Comparison of ENCODE assay signal across 13 cellular contexts in the genomic region with DNA sequence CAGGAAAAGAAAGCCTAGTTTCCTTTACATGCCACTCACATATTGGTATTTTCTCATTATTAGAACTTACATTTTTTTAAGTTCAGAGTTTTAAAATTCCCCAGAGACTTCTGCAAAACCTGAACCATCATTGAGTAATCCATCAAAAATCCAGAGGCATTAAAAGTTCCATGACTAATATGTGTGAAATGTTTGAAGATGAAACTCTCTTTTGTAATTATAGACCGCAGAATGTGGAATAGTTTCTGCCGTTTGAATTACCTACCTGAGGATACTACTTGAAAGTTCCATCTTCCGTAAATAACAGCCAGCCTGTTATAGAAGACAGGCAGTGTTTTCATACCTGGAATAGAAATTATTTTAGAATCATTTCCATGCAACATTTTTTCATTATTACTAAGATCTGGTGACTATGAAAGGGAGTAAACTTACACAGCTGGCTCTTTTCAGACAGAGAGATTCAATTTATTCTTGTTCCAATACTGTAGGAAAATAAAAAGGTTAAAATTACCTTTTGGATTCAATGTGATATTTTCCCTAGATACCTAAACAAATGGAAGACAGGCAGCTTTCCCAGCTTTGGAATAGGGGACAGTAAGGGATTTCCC.
A peak's percentile ranks its signal among the peaks of the same experiment; 100 is the strongest.
DNase-seq lines count a peak whose midpoint lies in the region; ATAC-seq, FAIRE-seq and TF ChIP-seq lines count a peak whose summit lies in the region.
"Had no signal": no experiment of that assay in that cellular context is flagged by ENCODE, and none has a peak within 500 bp of the region (broad histone marks: within the 10 kb centered on the region; RNA-seq: fewer than 3 reads in every experiment).

No MANE protein-coding gene starts in this region.

- POLR2A ChIA-PET in SK-N-SH (lab: Yijun Ruan, JAX) (no interaction called here), HepG2 (lab: Yijun Ruan, JAX) (no interaction called here)

- no peak for FAIRE-seq in HepG2 (lab: Jason Lieb, UNC)
- FAIRE-seq: K562 had no signal

- WGBS in GM23248 (ENCODE audit: low coverage in 1 of 2, low lambda C conversion rate in 2 of 2, missing lambda C conversion rate in 2 of 2), 2 experiments: 0 to 1% methylated on average over 3 of the region's 3 CpGs
- 12% methylated on average over 3 of the region's 3 CpGs for WGBS in SK-N-SH (ENCODE audit: low lambda C conversion rate)
- 6% methylated on average over 3 of the region's 3 CpGs for WGBS in HepG2 (ENCODE audit: low lambda C conversion rate)

- intact Hi-C loops in HepG2 (cut with micrococcal nuclease; ENCODE audit: unreplicated experiment): no loop called here

- DNase-seq in GM23248 (peak; percentile 91), SK-N-SH (no peak), fibroblast of lung (ENCODE audit: low read depth in 2 of 2) (peak; percentile 58 to 88), skeletal muscle cell (ENCODE audit: low read depth) (peak; percentile 79), NCI-H1092 (lab: John Stamatoyannopoulos, UW) (no peak), iPS-NIHi11 (ENCODE audit: low spot score) (no peak), activated gamma-delta T cell (lab: John Stamatoyannopoulos, UW) (no peak), HepG2 (ENCODE audit: low spot score) (no peak)
- DNase-seq: activated T-cell treated with anti-CD3 and anti-CD28 coated beads, Interleukin-2, amount 50 U/mL, for 48 hours; DMS 273 treated with DMSO at 0.1 percent for 48 hours; right lobe of liver; WERI-Rb-1 had no signal

- no peaks in the 10 kb centered on the region for H4K20me1 ChIP-seq in GM23248 (ENCODE audit: insufficient read depth)
- H4K20me1 ChIP-seq in SK-N-SH (ENCODE audit: insufficient read depth): no peaks in the 10 kb centered on the region
- no peaks in the 10 kb centered on the region for H4K20me1 ChIP-seq in fibroblast of lung (ENCODE audit: control insufficient read depth, extremely low read depth, insufficient read depth, low read length)
- H4K20me1 ChIP-seq in HepG2 (ENCODE audit: insufficient read depth, low read length): no peaks in the 10 kb centered on the region

- TF ChIP-seq RAD21 in SK-N-SH (IDR thresholded peaks at IDR 0.05; ENCODE audit: low read length) (no peak), HepG2 (CRISPR knock-in tag; IDR thresholded peaks at IDR 0.05) (no peak)

- no TSS peak for BruUV-seq in HepG2 (replicated peaks; lab: Mats Ljungman, UMichigan)

- TF ChIP-seq CTCF in SK-N-SH (IDR thresholded peaks at IDR 0.05) (no peak), fibroblast of lung (conservative IDR thresholded peaks at IDR 0.05 in 1 of 2, IDR thresholded peaks at IDR 0.05 in 1 of 2; ENCODE audit: low read depth in 1 of 2, low read length in 2 of 2) (no peak), HepG2 (CRISPR knock-in tag; IDR thresholded peaks at IDR 0.05) (no peak)

- peak overlapping the region; percentile 69 for H3K4me2 ChIP-seq in GM23248 (ENCODE audit: unreplicated experiment)
- peak overlapping the region; percentile 52 for H3K4me2 ChIP-seq in SK-N-SH
- no peak overlapping the region for H3K4me2 ChIP-seq in fibroblast of lung (ENCODE audit: extremely low read depth, insufficient read depth, low read length)
- H3K4me2 ChIP-seq in HepG2 (ENCODE audit: low read depth, low read length): no peak overlapping the region

- H2AFZ ChIP-seq in GM23248 (no peak overlapping the region), SK-N-SH (ENCODE audit: low read depth) (0 out of 2 replicates have a peak overlapping the region, but pooled peaks have one; percentile 7), fibroblast of lung (ENCODE audit: low read length) (no peak overlapping the region), HepG2 (ENCODE audit: low read length) (no peak overlapping the region)

- H3K4me1 ChIP-seq in GM23248 (ENCODE audit: insufficient read depth) (peaks cover 19% of the 10 kb centered on the region), SK-N-SH (ENCODE audit: control insufficient read depth in 1 of 2, insufficient read depth in 2 of 2, low read depth in 1 of 2, low read length in 1 of 2) (peaks cover 3 to 5% of the 10 kb centered on the region in 2 experiments; a peak in 2 of 4 replicates), fibroblast of lung (ENCODE audit: control insufficient read depth, extremely low read depth, insufficient read depth, low read length) (no peaks in the 10 kb centered on the region), HepG2 (ENCODE audit: insufficient read depth, low read length) (no peaks in the 10 kb centered on the region)
- H3K4me1 ChIP-seq: right lobe of liver had no signal

- peaks cover 15% of the 10 kb centered on the region for H3F3A ChIP-seq in GM23248 (ENCODE audit: insufficient read depth)
- H3F3A ChIP-seq in SK-N-SH (replicated peaks; ENCODE audit: insufficient read depth): peaks cover 15% of the 10 kb centered on the region

- H3K36me3 ChIP-seq in GM23248 (ENCODE audit: low read depth) (no peaks in the 10 kb centered on the region), SK-N-SH (replicated peaks in 1 of 2; ENCODE audit: control insufficient read depth in 1 of 2, insufficient read depth in 2 of 2, low read length in 1 of 2) (no peaks in the 10 kb centered on the region), fibroblast of lung (ENCODE audit: control insufficient read depth, insufficient read depth, low read length) (no peaks in the 10 kb centered on the region), HepG2 (replicated peaks in 1 of 2; ENCODE audit: control insufficient read depth in 1 of 2, insufficient read depth in 2 of 2, low read length in 2 of 2) (no peaks in the 10 kb centered on the region)
- H3K36me3 ChIP-seq: right lobe of liver had no signal

- TF ChIP-seq EP300 in SK-N-SH (IDR thresholded peaks at IDR 0.05; ENCODE audit: borderline replicate concordance in 1 of 2, low read depth in 1 of 2, low read length in 1 of 2): peak in 1 of 2 experiments; percentile 94; a peak in 2 of 4 replicates
- no peak for TF ChIP-seq EP300 in HepG2 (IDR thresholded peaks at IDR 0.05; ENCODE audit: low read depth in 2 of 2, low read length in 2 of 2)
- no peak for TF ChIP-seq EP300 in HepG2 (CRISPR knock-in tag; IDR thresholded peaks at IDR 0.05; ENCODE audit: borderline replicate concordance)

- H3K27ac ChIP-seq in GM23248 (peak overlapping the region; percentile 53), SK-N-SH (ENCODE audit: low read depth in 2 of 2, low read length in 1 of 2) (peak overlapping the region; percentile 58 to 78; a peak in 3 of 4 replicates), fibroblast of lung (ENCODE audit: insufficient read depth, low read length) (no peak overlapping the region), HepG2 (ENCODE audit: extremely low read length, insufficient read depth, low read length) (no peak overlapping the region)
- H3K27ac ChIP-seq: right lobe of liver, WERI-Rb-1 had no signal

- H3K79me2 ChIP-seq in GM23248 (ENCODE audit: insufficient read depth): no peaks in the 10 kb centered on the region
- H3K79me2 ChIP-seq in SK-N-SH (ENCODE audit: insufficient read depth): no peaks in the 10 kb centered on the region
- H3K79me2 ChIP-seq in fibroblast of lung (ENCODE audit: control insufficient read depth, insufficient read depth, low read length): no peaks in the 10 kb centered on the region
- no peaks in the 10 kb centered on the region for H3K79me2 ChIP-seq in HepG2 (ENCODE audit: insufficient read depth, low read length)

- CTCF ChIA-PET in SK-N-SH (lab: Yijun Ruan, JAX): no interaction called here
- CTCF ChIA-PET in HepG2 (lab: Yijun Ruan, JAX; ENCODE audit: low intra/inter-chr PET ratio, low total read pairs): no interaction called here

- H3K27me3 ChIP-seq in GM23248 (replicated peaks; ENCODE audit: insufficient read depth) (no peaks in the 10 kb centered on the region), SK-N-SH (ENCODE audit: insufficient read depth) (no peaks in the 10 kb centered on the region), fibroblast of lung (ENCODE audit: control insufficient read depth, insufficient read depth, low read length) (no peaks in the 10 kb centered on the region), HepG2 (ENCODE audit: control insufficient read depth in 1 of 2, insufficient read depth in 2 of 2, low read length in 2 of 2) (no peaks in the 10 kb centered on the region)
- H3K27me3 ChIP-seq: right lobe of liver had no signal

- TF ChIP-seq POLR2A in HepG2 (IDR thresholded peaks at IDR 0.05; ENCODE audit: insufficient read depth in 1 of 2, low read depth in 2 of 2, low read length in 2 of 2): no peak

- H3K9me2 ChIP-seq in GM23248 (ENCODE audit: insufficient read depth): no peaks in the 10 kb centered on the region
- no peaks in the 10 kb centered on the region for H3K9me2 ChIP-seq in SK-N-SH

- ATAC-seq in HepG2: no peak
- ATAC-seq: K562, right lobe of liver had no signal

- H3K9me3 ChIP-seq in GM23248 (ENCODE audit: low read depth): no peaks in the 10 kb centered on the region
- H3K9me3 ChIP-seq in SK-N-SH: no peaks in the 10 kb centered on the region
- H3K9me3 ChIP-seq in fibroblast of lung (ENCODE audit: control insufficient read depth, insufficient read depth, low read depth, low read length): no peaks in the 10 kb centered on the region
- H3K9me3 ChIP-seq in HepG2 (ENCODE audit: low read length): no peaks in the 10 kb centered on the region
- H3K9me3 ChIP-seq: right lobe of liver had no signal

- in situ Hi-C loops in GM23248 (cut with MboI) (no loop called here), HepG2 (cut with HindIII; ENCODE audit: extremely low pct_ligation_motif_present, low pct_unique_long_range_greater_than_20kb) (no loop called here)

- H3K9ac ChIP-seq in GM23248: no peak overlapping the region; the same call in 1 of the 2 replicates
- H3K9ac ChIP-seq in SK-N-SH: peak overlapping the region; percentile 17; the same call in 1 of the 2 replicates
- H3K9ac ChIP-seq in fibroblast of lung (ENCODE audit: insufficient read depth, low read length): no peak overlapping the region
- H3K9ac ChIP-seq in HepG2 (ENCODE audit: insufficient read depth, low read depth, low read length): no peak overlapping the region

- H3K4me3 ChIP-seq in GM23248 (peak overlapping the region; percentile 30), SK-N-SH (ENCODE audit: low read depth in 2 of 2, low read length in 1 of 2) (peak overlapping the region in 1 of 2 experiments; percentile 14; a peak in 1 of 4 replicates), fibroblast of lung (replicated peaks in 1 of 4; ENCODE audit: control extremely low read depth in 1 of 4, insufficient read depth in 1 of 4, low read depth in 3 of 4, low read length in 4 of 4) (no peak overlapping the region), skeletal muscle cell (ENCODE audit: low read depth, low read length) (no peak overlapping the region), HepG2 (replicated peaks in 1 of 3; ENCODE audit: insufficient read depth in 1 of 3, low read depth in 2 of 3, low read length in 3 of 3) (no peak overlapping the region)
- H3K4me3 ChIP-seq: K562, right lobe of liver had no signal

TF ChIP-seq in SK-N-SH, 30 proteins besides CTCF, POLR2A, EP300 and RAD21 (continues in another document):
- TF ChIP-seq JUND (IDR thresholded peaks at IDR 0.05) (peak; percentile 94), TAF1 (IDR thresholded peaks at IDR 0.05; ENCODE audit: borderline replicate concordance, low read depth, low read length) (0 out of 2 replicates have a peak, but pooled peaks have one; percentile 13)

Comparison
In these comparisons a context has a peak if more than half of its experiments do, and no peak if none do; other contexts are left out.
1. DNase-seq: peak in GM23248 (single experiment), fibroblast of lung (2 of 2) and skeletal muscle cell (single experiment); none in SK-N-SH (single experiment), NCI-H1092 (single experiment), iPS-NIHi11 (single experiment), activated gamma-delta T cell (single experiment) and HepG2 (single experiment).
2. H3K27ac ChIP-seq: peak in GM23248 (single experiment) and SK-N-SH (2 of 2); none in fibroblast of lung (single experiment) and HepG2 (single experiment).
3. H3K4me2 ChIP-seq: peak in GM23248 (single experiment) and SK-N-SH (single experiment); none in fibroblast of lung (single experiment) and HepG2 (single experiment).